24 cellular contexts compared by ENCODE assay signal in the genomic region with DNA sequence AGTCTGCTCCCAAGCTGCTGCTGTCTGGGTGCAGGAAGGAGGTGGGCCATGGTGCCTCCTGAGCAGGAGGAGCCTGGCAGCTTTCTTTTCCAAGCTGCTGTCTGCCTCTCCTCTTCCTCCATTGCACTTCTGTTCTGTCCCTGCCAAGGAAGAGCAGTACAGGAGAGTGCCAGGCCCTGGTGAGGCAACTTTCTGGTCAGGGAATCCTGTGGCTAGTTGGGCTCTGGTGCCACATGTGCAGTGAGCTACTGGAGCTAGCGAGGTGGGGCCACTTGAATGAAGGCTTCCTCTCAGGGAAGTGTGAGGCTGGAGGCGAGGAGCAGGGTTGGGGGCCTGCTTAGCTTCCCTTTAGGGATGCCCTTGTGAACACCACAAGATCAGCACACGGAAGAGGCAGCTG.
"Had no signal": no experiment of that assay in that cellular context is flagged by ENCODE, and none has a peak within 500 bp of the region (broad histone marks: within the 10 kb centered on the region; RNA-seq: fewer than 3 reads in every experiment).

No MANE protein-coding gene starts in this region.

- H3K27ac ChIP-seq: colonic mucosa, suprapubic skin, VCaP had no signal

- H3K27me3 ChIP-seq: adrenal gland, breast epithelium, colonic mucosa, left lung, suprapubic skin, transverse colon, uterus had no signal

- H3K27me3 Mint-ChIP-seq: activated CD4-positive, alpha-beta T cell treated with anti-CD3 and anti-CD28 coated beads, Interleukin-2, amount 10 ng/mL, durations not matched to agents 24 days and 14 days; activated naive CD8-positive, alpha-beta T cell; effector memory CD8-positive, alpha-beta T cell; stimulated activated naive CD8-positive, alpha-beta T cell treated with anti-CD3 and anti-CD28 coated beads, Interleukin-15, Interleukin-2, amounts not matched to agents 100 ng/mL and 50 ng/mL, for 24 hours; T-cell had no signal

- H3K4me1 ChIP-seq: colonic mucosa had no signal

- H3K9me3 ChIP-seq: adrenal gland, breast epithelium, colonic mucosa, left lung, suprapubic skin, transverse colon, uterus had no signal

- H3K36me3 ChIP-seq: adrenal gland, breast epithelium, colonic mucosa, left lung, suprapubic skin, transverse colon, uterus had no signal

- ATAC-seq: activated CD4-positive, CD25-positive, alpha-beta regulatory T cell treated with anti-CD3 and anti-CD28 coated beads, Interleukin-2, amount 50 U/mL, for 24 hours; effector memory CD8-positive, alpha-beta T cell; left lung; SK-N-SH treated with all-trans-retinoic acid at 6 μM for 48 hours; T-cell had no signal

- DNase-seq: activated CD4-positive, alpha-beta T cell treated with anti-CD3 and anti-CD28 coated beads, Interleukin-2, amount 10 ng/mL, durations not matched to agents 24 days and 14 days; activated gamma-delta T cell treated with Interleukin-2 at 50 U/mL for 16 hours; activated T-cell treated with anti-CD3 and anti-CD28 coated beads, Interleukin-2, amount 50 U/mL, for 1 hour; colonic mucosa; effector memory CD8-positive, alpha-beta T cell; kidney; mammary epithelial cell; occipital lobe; stimulated activated CD4-positive, alpha-beta T cell treated with anti-CD3 and anti-CD28 coated beads, Interleukin-4, amount 100 ng/mL, for 24 hours; T-cell; transverse colon; uterus had no signal

- H3K9me3 Mint-ChIP-seq: activated CD4-positive, alpha-beta T cell treated with anti-CD3 and anti-CD28 coated beads, Interleukin-2, amount 10 ng/mL, durations not matched to agents 24 days and 14 days; effector memory CD8-positive, alpha-beta T cell; nephron; stimulated activated naive CD8-positive, alpha-beta T cell treated with anti-CD3 and anti-CD28 coated beads, Interleukin-15, Interleukin-2, amounts not matched to agents 100 ng/mL and 50 ng/mL, for 24 hours; T-cell; T-helper 2 cell treated with Interferon-gamma antibody and Interleukin-4, amounts not matched to agents 5 μg/mL and 100 μg/mL, for 36 hours had no signal

- H3K4me3 ChIP-seq: adrenal gland, breast epithelium, colonic mucosa, dorsolateral prefrontal cortex, left lung, suprapubic skin, transverse colon, uterus had no signal

- H3K4me3 Mint-ChIP-seq: activated CD4-positive, alpha-beta T cell treated with anti-CD3 and anti-CD28 coated beads, Interleukin-2, amount 10 ng/mL, durations not matched to agents 24 days and 14 days; activated naive CD8-positive, alpha-beta T cell; effector memory CD8-positive, alpha-beta T cell; nephron; stimulated activated naive CD8-positive, alpha-beta T cell treated with anti-CD3 and anti-CD28 coated beads, Interleukin-15, Interleukin-2, amounts not matched to agents 100 ng/mL and 50 ng/mL, for 24 hours; T-cell; T-helper 2 cell treated with Interferon-gamma antibody and Interleukin-4, amounts not matched to agents 5 μg/mL and 100 μg/mL, for 36 hours had no signal

- H3K27ac Mint-ChIP-seq: activated CD4-positive, alpha-beta T cell treated with anti-CD3 and anti-CD28 coated beads, Interleukin-2, amount 10 ng/mL, durations not matched to agents 24 days and 14 days; activated naive CD8-positive, alpha-beta T cell; effector memory CD8-positive, alpha-beta T cell; nephron; stimulated activated naive CD8-positive, alpha-beta T cell treated with anti-CD3 and anti-CD28 coated beads, Interleukin-15, Interleukin-2, amounts not matched to agents 100 ng/mL and 50 ng/mL, for 24 hours; T-helper 2 cell treated with Interferon-gamma antibody and Interleukin-4, amounts not matched to agents 5 μg/mL and 100 μg/mL, for 36 hours had no signal
